Comparison of ENCODE assay signal across 21 cellular contexts in genomic region chr2:168928113-168928823, GRCh38. TPM values are rescaled to one million over a fixed set of nuclear protein-coding genes. Genes with fewer than 3 reads are reported as not detected.
DNase-seq lines count a peak whose midpoint lies in the region; FAIRE-seq and TF ChIP-seq lines count a peak whose summit lies in the region.
"Had no signal": no experiment of that assay in that cellular context is flagged by ENCODE, and none has a peak within 500 bp of the region (broad histone marks: within the 10 kb centered on the region; RNA-seq: fewer than 3 reads in every experiment).

No MANE protein-coding gene starts in this region.

- DNase-seq in NCI-H1105 treated with DMSO at 0.1 percent for 48 hours (lab: John Stamatoyannopoulos, UW) (peak; percentile 27), NCI-H1105 (lab: John Stamatoyannopoulos, UW) (no peak), LNCaP clone FGC (ENCODE audit: low read depth) (peak; percentile 7), renal cortical epithelial cell (ENCODE audit: low read depth) (peak; percentile 14), NCI-H2227 treated with DMSO at 0.1 percent for 48 hours (lab: John Stamatoyannopoulos, UW) (no peak), left ventricle myocardium inferior (no peak)
- DNase-seq: 8988T; CD4-positive, alpha-beta memory T cell; DMS153; DND-41; EL; GOT3; H7; HFFc6 had no signal

- intact Hi-C loops in left ventricle myocardium inferior (cut with micrococcal nuclease): no loop called here

- H3K4me3 ChIP-seq in LNCaP clone FGC (ENCODE audit: low read depth, low read length) (no peak overlapping the region), left ventricle myocardium inferior (no peak overlapping the region)
- H3K4me3 ChIP-seq: BLaER1, GM12878 had no signal

- no peaks in the 10 kb centered on the region for H3K4me1 ChIP-seq in left ventricle myocardium inferior

- no peaks in the 10 kb centered on the region for H3K9me3 ChIP-seq in left ventricle myocardium inferior (replicated peaks)

- peaks cover 45% of the 10 kb centered on the region for H3K27me3 ChIP-seq in left ventricle myocardium inferior (ENCODE audit: low read depth)
- H3K27me3 ChIP-seq: BLaER1 had no signal

- H3K36me3 ChIP-seq in left ventricle myocardium inferior: no peaks in the 10 kb centered on the region
- H3K36me3 ChIP-seq: BLaER1 had no signal

- no peak overlapping the region for H3K27ac ChIP-seq in left ventricle myocardium inferior (replicated peaks)
- H3K27ac ChIP-seq: BLaER1, HL-60 had no signal

- peak; percentile 99 for FAIRE-seq in islet of Langerhans (lab: Jason Lieb, UNC)
- FAIRE-seq: GM12878 had no signal

- TF ChIP-seq CTCF in LNCaP clone FGC (IDR thresholded peaks at IDR 0.05; ENCODE audit: control insufficient read depth, extremely low read depth, insufficient read depth) (no peak), left ventricle myocardium inferior (IDR thresholded peaks at IDR 0.05; ENCODE audit: borderline replicate concordance) (no peak)

RNA-seq across cellular contexts. Expression of gene G6PC2, which starts 27.2 kb away (rescaled TPM):
- not detected in 2 replicates for total RNA-seq in renal cortical epithelial cell
- not detected for total RNA-seq in left ventricle myocardium inferior
- total RNA-seq: A673; CD4-positive, alpha-beta memory T cell; G401; GM12878; H7; HFFc6; HT1080 had no signal

RNA-seq across cellular contexts. Expression of gene SPC25, which starts 38.0 kb away (rescaled TPM):
- total RNA-seq in renal cortical epithelial cell: 0.60 and 1.2 TPM in 2 replicates
- 0.60 TPM for total RNA-seq in left ventricle myocardium inferior

Comparison
In these comparisons a context has a peak if more than half of its experiments do, and no peak if none do; other contexts are left out.
1. DNase-seq: peak in NCI-H1105 treated with DMSO at 0.1 percent for 48 hours (single experiment), LNCaP clone FGC (single experiment) and renal cortical epithelial cell (single experiment); none in NCI-H1105 (single experiment), NCI-H2227 treated with DMSO at 0.1 percent for 48 hours (single experiment) and left ventricle myocardium inferior (single experiment).